ENCODE assay signal across 18 cellular contexts in genomic region chr11:115075340-115075739, GRCh38.
"Had no signal": no experiment of that assay in that cellular context is flagged by ENCODE, and none has a peak within 500 bp of the region (broad histone marks: within the 10 kb centered on the region; RNA-seq: fewer than 3 reads in every experiment).

No MANE protein-coding gene starts in this region.

- ATAC-seq: foreskin keratinocyte, gastroesophageal sphincter, left lobe of liver, left ventricle myocardium superior, lower lobe of right lung had no signal

- H3K36me3 ChIP-seq: esophagus muscularis mucosa, gastroesophageal sphincter, heart right ventricle, lower lobe of right lung had no signal

- DNase-seq: dermis blood vessel endothelial cell; dorsolateral prefrontal cortex; effector CD4-positive, alpha-beta T cell; effector memory CD4-positive, alpha-beta T cell; foreskin keratinocyte; glutamatergic neuron; heart right ventricle; hippocampal formation; left cardiac atrium; left ventricle myocardium superior; lower lobe of right lung; mesendoderm; midbrain had no signal

- H3K9me3 ChIP-seq: esophagus muscularis mucosa, gastroesophageal sphincter, heart right ventricle, lower lobe of right lung had no signal

- H3K4me3 Mint-ChIP-seq: memory B cell had no signal

- H3K9me3 Mint-ChIP-seq: memory B cell had no signal

- H3K36me3 Mint-ChIP-seq: memory B cell had no signal

- H3K4me3 ChIP-seq: coronary artery, dorsolateral prefrontal cortex, esophagus muscularis mucosa, gastroesophageal sphincter, heart right ventricle, lower lobe of right lung had no signal

- H3K27ac ChIP-seq: coronary artery, dorsolateral prefrontal cortex, esophagus muscularis mucosa, foreskin keratinocyte, gastroesophageal sphincter, heart right ventricle, lower lobe of right lung had no signal

- H3K27me3 ChIP-seq: foreskin keratinocyte had no signal

- H3K4me1 ChIP-seq: esophagus muscularis mucosa, foreskin keratinocyte, gastroesophageal sphincter, heart right ventricle, lower lobe of right lung had no signal

- H3K4me1 Mint-ChIP-seq: memory B cell had no signal

- H3K27ac Mint-ChIP-seq: memory B cell had no signal
